ENCODE assay signal across 1 cellular context in genomic region chr1:181018901-181019681, GRCh38.
TF ChIP-seq lines count a peak whose summit lies in the region.

No MANE protein-coding gene starts in this region.

TF ChIP-seq in WTC11, 78 proteins besides CTCF, POLR2A, EP300 and RAD21 (continued from another document):
- TF ChIP-seq ATF2 (CRISPR knock-in tag; IDR thresholded peaks at IDR 0.05; ENCODE audit: borderline replicate concordance, low read depth) = no peak
- no peak for TF ChIP-seq NFATC4 (CRISPR knock-in tag; IDR thresholded peaks at IDR 0.05)
- no peak for TF ChIP-seq SOX15 (CRISPR knock-in tag; IDR thresholded peaks at IDR 0.05)
TF ChIP-seq in WTC11: peak in this region for 0.
